28 cellular contexts compared by ENCODE assay signal in genomic region chr1:205017766-205018165, GRCh38. TPM values are rescaled to one million over a fixed set of nuclear protein-coding genes. Genes with fewer than 3 reads are reported as not detected.
"Had no signal": no experiment of that assay in that cellular context is flagged by ENCODE, and none has a peak within 500 bp of the region (broad histone marks: within the 10 kb centered on the region; RNA-seq: fewer than 3 reads in every experiment).

No MANE protein-coding gene starts in this region.

- H3K27me3 ChIP-seq: left lung had no signal

- H3K9me3 ChIP-seq: esophagus squamous epithelium, gastrocnemius medialis, heart right ventricle, left lung, lower lobe of right lung, mucosa of descending colon had no signal

- H3K27ac ChIP-seq: coronary artery, epithelial cell of prostate, esophagus squamous epithelium, gastrocnemius medialis, heart right ventricle, left lung, lower lobe of right lung had no signal

- DNase-seq: dermis blood vessel endothelial cell; effector CD8-positive, alpha-beta T cell; effector memory CD8-positive, alpha-beta T cell; endodermal cell; erythroblast; esophagus squamous epithelium; foreskin fibroblast; foreskin melanocyte; gastrocnemius medialis; glutamatergic neuron; head of caudate nucleus; heart right ventricle; hippocampal formation; left cardiac atrium; left lung; left ventricle myocardium superior; lower lobe of right lung; mesenchymal stem cell; mucosa of descending colon; naive B cell had no signal

- H3K4me3 ChIP-seq: coronary artery, esophagus squamous epithelium, gastrocnemius medialis, heart right ventricle, left lung, lower lobe of right lung, mucosa of descending colon had no signal

- H3K36me3 ChIP-seq: esophagus squamous epithelium, gastrocnemius medialis, left lung, lower lobe of right lung had no signal

- H3K4me1 ChIP-seq: gastrocnemius medialis, left lung had no signal

RNA-seq across cellular contexts. Expression of gene CNTN2, which starts 25.2 kb away (rescaled TPM):
- total RNA-seq: dermis blood vessel endothelial cell, gastrocnemius medialis, glomerular endothelial cell, kidney epithelial cell, left lung, lower lobe of right lung, lung microvascular endothelial cell, mesenteric fat pad, myocyte had no signal
- polyA plus RNA-seq: keratinocyte had no signal
